In the genomic region with DNA sequence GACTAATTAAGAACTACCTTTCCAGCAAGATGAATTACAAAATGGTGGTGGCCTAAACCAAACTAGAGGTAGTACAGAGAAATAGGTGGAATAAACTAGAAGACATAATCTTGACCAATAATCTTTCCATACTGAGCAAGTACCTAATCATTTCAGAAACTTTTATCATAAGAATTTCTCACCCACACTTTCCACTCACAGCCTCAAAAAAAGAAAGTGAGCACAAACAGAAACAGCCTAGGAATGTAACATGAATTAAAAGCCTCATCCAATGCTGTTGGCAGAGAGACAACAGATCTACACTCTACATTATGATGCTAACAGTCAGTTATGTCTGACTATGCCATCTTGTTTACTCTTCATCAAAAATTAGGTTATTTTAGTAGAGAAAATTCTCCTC, we compare ENCODE assay signal across 11 cellular contexts. TPM values are rescaled to one million over a fixed set of nuclear protein-coding genes. Genes with fewer than 3 reads are reported as not detected.
A peak's percentile ranks its signal among the peaks of the same experiment; 100 is the strongest.
DNase-seq lines count a peak whose midpoint lies in the region; ATAC-seq and TF ChIP-seq lines count a peak whose summit lies in the region.
"Had no signal": no experiment of that assay in that cellular context is flagged by ENCODE, and none has a peak within 500 bp of the region (broad histone marks: within the 10 kb centered on the region; RNA-seq: fewer than 3 reads in every experiment).

No MANE protein-coding gene starts in this region.

- CTCF ChIA-PET in SK-N-SH (lab: Yijun Ruan, JAX) = interaction anchor here (3.5 kb wide), 1 partner anchor 51 kb away, joined by 14 read pairs; no protein-coding TSS in a partner anchor

- ATAC-seq in SK-N-SH treated with all-trans-retinoic acid at 6 μM for 48 hours (no peak), RWPE2 (ENCODE audit: low read depth) (no peak), HG03354 (IDR thresholded peaks at IDR 0.05; ENCODE audit: poor library complexity, severe bottlenecking, unreplicated experiment) (no peak), HG03520 (IDR thresholded peaks at IDR 0.05; ENCODE audit: unreplicated experiment) (no peak)

- no peak for DNase-seq in SK-N-SH
- DNase-seq in RWPE2 (ENCODE audit: low spot score) = no peak
- DNase-seq in esophagus muscularis mucosa (ENCODE audit: extremely low spot score) = no peak
- no peak for DNase-seq in SW480 (ENCODE audit: low spot score)
- DNase-seq: NCI-H1436; stimulated activated naive CD4-positive, alpha-beta T cell had no signal

- peak overlapping the region; percentile 66; the same call in 1 of the 2 replicates for H3K4me2 ChIP-seq in SK-N-SH

- intact Hi-C loops in esophagus muscularis mucosa (cut with DNase I) = no loop called here

- peaks cover 80% of the 10 kb centered on the region for H3K79me2 ChIP-seq in SK-N-SH (ENCODE audit: insufficient read depth)

- H3F3A ChIP-seq in SK-N-SH (replicated peaks; ENCODE audit: insufficient read depth) = peaks cover 11% of the 10 kb centered on the region

- H3K9me2 ChIP-seq in SK-N-SH = no peaks in the 10 kb centered on the region

- peaks cover 43% of the 10 kb centered on the region for H4K20me1 ChIP-seq in SK-N-SH (ENCODE audit: insufficient read depth)

- no peaks in the 10 kb centered on the region for H3K27me3 ChIP-seq in SK-N-SH (ENCODE audit: insufficient read depth)
- H3K27me3 ChIP-seq in RWPE2 (ENCODE audit: insufficient read depth, poor library complexity, severe bottlenecking) = no peaks in the 10 kb centered on the region
- no peaks in the 10 kb centered on the region for H3K27me3 ChIP-seq in esophagus muscularis mucosa
- H3K27me3 ChIP-seq in rectal smooth muscle tissue (ENCODE audit: control insufficient read depth, insufficient read depth, low read length) = no peaks in the 10 kb centered on the region

- H3K4me1 ChIP-seq in SK-N-SH (ENCODE audit: control insufficient read depth in 1 of 2, insufficient read depth in 2 of 2, low read depth in 1 of 2, low read length in 1 of 2) (peaks cover 4 to 9% of the 10 kb centered on the region in 2 experiments; a peak in 2 of 4 replicates), RWPE2 (ENCODE audit: insufficient read depth, poor library complexity, severe bottlenecking) (peaks cover 13% of the 10 kb centered on the region), esophagus muscularis mucosa (peaks cover 26 to 68% (median 53%) of the 10 kb centered on the region in 4 donors), rectal smooth muscle tissue (ENCODE audit: control insufficient read depth, insufficient read depth, low read length) (peaks cover 7% of the 10 kb centered on the region)

- H2AFZ ChIP-seq in SK-N-SH (ENCODE audit: low read depth) = no peak overlapping the region

- no peak for TF ChIP-seq POLR2A in esophagus muscularis mucosa (IDR thresholded peaks at IDR 0.05; ENCODE audit: low read depth)

- TF ChIP-seq CTCF in SK-N-SH (IDR thresholded peaks at IDR 0.05) = no peak
- no peak for TF ChIP-seq CTCF in RWPE2 (IDR thresholded peaks at IDR 0.05; ENCODE audit: poor library complexity, severe bottlenecking)
- TF ChIP-seq CTCF in esophagus muscularis mucosa (IDR thresholded peaks at IDR 0.05) = no peak

- POLR2A ChIA-PET in SK-N-SH (lab: Yijun Ruan, JAX) = no interaction called here

- H3K27ac ChIP-seq in SK-N-SH (ENCODE audit: low read depth in 2 of 2, low read length in 1 of 2) (peak overlapping the region; percentile 53 to 84), RWPE2 (ENCODE audit: poor library complexity, severe bottlenecking) (peak overlapping the region; percentile 83), esophagus muscularis mucosa (replicated peaks in 1 of 4) (peak overlapping the region; percentile 13 to 98 (median 93)), rectal smooth muscle tissue (ENCODE audit: low read depth, low read length) (peak overlapping the region; percentile 31)

- H3K36me3 ChIP-seq in SK-N-SH (replicated peaks in 1 of 2; ENCODE audit: control insufficient read depth in 1 of 2, insufficient read depth in 2 of 2, low read length in 1 of 2) (peaks cover 9 to 16% of the 10 kb centered on the region in 2 experiments), RWPE2 (ENCODE audit: low read depth) (peaks cover 6% of the 10 kb centered on the region; the same call in 1 of the 2 replicates), esophagus muscularis mucosa (no peaks in the 10 kb centered on the region), rectal smooth muscle tissue (ENCODE audit: control insufficient read depth, insufficient read depth, low read length) (no peaks in the 10 kb centered on the region)

- H3K9ac ChIP-seq in SK-N-SH (peak overlapping the region; percentile 47), rectal smooth muscle tissue (ENCODE audit: low read length) (no peak overlapping the region)

- TF ChIP-seq EP300 in SK-N-SH (IDR thresholded peaks at IDR 0.05; ENCODE audit: borderline replicate concordance in 1 of 2, low read depth in 1 of 2, low read length in 1 of 2) = no peak
- no peak for TF ChIP-seq EP300 in esophagus muscularis mucosa (IDR thresholded peaks at IDR 0.05)

- H3K9me3 ChIP-seq in SK-N-SH = no peaks in the 10 kb centered on the region
- H3K9me3 ChIP-seq in RWPE2 (ENCODE audit: severe bottlenecking) = no peaks in the 10 kb centered on the region
- H3K9me3 ChIP-seq in esophagus muscularis mucosa = no peaks in the 10 kb centered on the region

- no peak for TF ChIP-seq RAD21 in SK-N-SH (IDR thresholded peaks at IDR 0.05; ENCODE audit: low read length)

- H3K4me3 ChIP-seq in SK-N-SH (ENCODE audit: low read depth in 2 of 2, low read length in 1 of 2) = peak overlapping the region; percentile 42 to 54
- peak overlapping the region; percentile 66 for H3K4me3 ChIP-seq in RWPE2 (ENCODE audit: severe bottlenecking)
- no peak overlapping the region for H3K4me3 ChIP-seq in esophagus muscularis mucosa
- H3K4me3 ChIP-seq in rectal smooth muscle tissue (ENCODE audit: low read length) = no peak overlapping the region
- H3K4me3 ChIP-seq: lung had no signal

TF ChIP-seq in SK-N-SH, 30 proteins besides CTCF, POLR2A, EP300 and RAD21 (continues in another document):
- 0 out of 2 replicates have a peak, but pooled peaks have one; percentile 24 for TF ChIP-seq PBX3 (IDR thresholded peaks at IDR 0.05)

TF ChIP-seq in SK-N-SH treated with all-trans-retinoic acid at 6 μM for 48 hours, 23 proteins besides CTCF, POLR2A, EP300 and RAD21:
- TF ChIP-seq ZFP30 (CRISPR knock-in tag; IDR thresholded peaks at IDR 0.05) = no peak
- no peak for TF ChIP-seq BACH2 (CRISPR knock-in tag; IDR thresholded peaks at IDR 0.05; ENCODE audit: borderline replicate concordance)
- TF ChIP-seq TCF4 (CRISPR knock-in tag; IDR thresholded peaks at IDR 0.05; ENCODE audit: borderline replicate concordance) = no peak
- TF ChIP-seq, protein P1, sequence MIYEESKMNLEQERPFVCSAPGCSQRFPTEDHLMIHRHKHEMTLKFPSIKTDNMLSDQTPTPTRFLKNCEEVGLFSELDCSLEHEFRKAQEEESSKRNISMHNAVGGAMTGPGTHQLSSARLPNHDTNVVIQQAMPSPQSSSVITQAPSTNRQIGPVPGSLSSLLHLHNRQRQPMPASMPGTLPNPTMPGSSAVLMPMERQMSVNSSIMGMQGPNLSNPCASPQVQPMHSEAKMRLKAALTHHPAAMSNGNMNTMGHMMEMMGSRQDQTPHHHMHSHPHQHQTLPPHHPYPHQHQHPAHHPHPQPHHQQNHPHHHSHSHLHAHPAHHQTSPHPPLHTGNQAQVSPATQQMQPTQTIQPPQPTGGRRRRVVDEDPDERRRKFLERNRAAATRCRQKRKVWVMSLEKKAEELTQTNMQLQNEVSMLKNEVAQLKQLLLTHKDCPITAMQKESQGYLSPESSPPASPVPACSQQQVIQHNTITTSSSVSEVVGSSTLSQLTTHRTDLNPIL (CRISPR knock-in tag; IDR thresholded peaks at IDR 0.05; ENCODE audit: low read depth) = no peak
- no peak for TF ChIP-seq ZC3H10 (CRISPR knock-in tag; IDR thresholded peaks at IDR 0.05)

RNA-seq across cellular contexts. Expression of gene RNF38, which starts 1.3 kb away (rescaled TPM):
- 9.5 and 11.8 TPM in 2 replicates for polyA plus RNA-seq in SK-N-SH (2012; rRNA removed)
- polyA plus RNA-seq in SK-N-SH (2012; cell fraction: cytosol; rRNA removed) = 13.2 and 13.5 TPM in 2 replicates
- 9.2 and 17.2 TPM in 2 replicates for polyA plus RNA-seq in SK-N-SH (2012; cell fraction: nucleus; rRNA removed)
- 10 to 100 TPM; 40.7 to 63.1 (median 49.1) TPM for total RNA-seq in esophagus muscularis mucosa

Comparison
In these comparisons a context has a peak if more than half of its experiments do, and no peak if none do; other contexts are left out.
1. H3K27ac ChIP-seq: peak in every context shown above with its lines; median percentile 93 in esophagus muscularis mucosa; 83 in RWPE2; 68 in SK-N-SH; 31 in rectal smooth muscle tissue.
2. H3K4me3 ChIP-seq: peak in SK-N-SH (2 of 2) and RWPE2 (single experiment); none in esophagus muscularis mucosa (0 of 4) and rectal smooth muscle tissue (single experiment).